8 cellular contexts compared by ENCODE assay signal in genomic region chr13:48234652-48235099, GRCh38. TPM values are rescaled to one million over a fixed set of nuclear protein-coding genes. Genes with fewer than 3 reads are reported as not detected.
DNase-seq lines count a peak whose midpoint lies in the region; ATAC-seq and TF ChIP-seq lines count a peak whose summit lies in the region.

No MANE protein-coding gene starts in this region.

- H3K9me3 Mint-ChIP-seq in activated naive CD4-positive, alpha-beta T cell treated with anti-CD3 and anti-CD28 coated beads, Interleukin-2, amount 50 U/mL, for 24 hours: no peaks in the 10 kb centered on the region
- H3K9me3 Mint-ChIP-seq in MCF 10A (ENCODE audit: unreplicated experiment) (no peaks in the 10 kb centered on the region), memory B cell (no peaks in the 10 kb centered on the region)

- CTCF ChIA-PET in MCF 10A (lab: Yijun Ruan, JAX): interaction anchor here (0.7 to 3.3 kb wide), 7 partner anchors 9 to 346 kb away, joined by 3 to 17 read pairs (median 4); no protein-coding TSS in a partner anchor

- DNase-seq in activated naive CD4-positive, alpha-beta T cell (lab: John Stamatoyannopoulos, UW): no peak
- DNase-seq in MCF 10A (ENCODE audit: unreplicated experiment): peak; percentile 25
- DNase-seq in memory B cell (ENCODE audit: low spot score in 2 of 2): no peak
- DNase-seq in upper lobe of left lung: no peak
- DNase-seq in posterior cingulate gyrus: no peak
- DNase-seq in epidermal melanocyte (ENCODE audit: insufficient read length, low spot score): no peak
- DNase-seq in stimulated activated CD4-positive, alpha-beta T cell treated with anti-CD3 and anti-CD28 coated beads, Interleukin-2, amount 100 ng/mL, for 24 hours: no peak

- no TSS peak for BruUV-seq in MCF 10A (replicated peaks; lab: Mats Ljungman, UMichigan)

- H3K27me3 Mint-ChIP-seq in activated naive CD4-positive, alpha-beta T cell treated with anti-CD3 and anti-CD28 coated beads, Interleukin-2, amount 50 U/mL, for 24 hours: no peaks in the 10 kb centered on the region
- H3K27me3 Mint-ChIP-seq in MCF 10A (ENCODE audit: insufficient read depth, unreplicated experiment): no peaks in the 10 kb centered on the region
- no peaks in the 10 kb centered on the region for H3K27me3 Mint-ChIP-seq in memory B cell

- H3K36me3 ChIP-seq in upper lobe of left lung: peaks cover 0 to 5% (median 4%) of the 10 kb centered on the region in 4 donors

- no peak for TF ChIP-seq EP300 in upper lobe of left lung (IDR thresholded peaks at IDR 0.05)

- H3K27ac Mint-ChIP-seq in activated naive CD4-positive, alpha-beta T cell treated with anti-CD3 and anti-CD28 coated beads, Interleukin-2, amount 50 U/mL, for 24 hours: peak overlapping the region; percentile 95
- peak overlapping the region; percentile 95 for H3K27ac Mint-ChIP-seq in MCF 10A (ENCODE audit: low read depth, unreplicated experiment)
- H3K27ac Mint-ChIP-seq in memory B cell: peak overlapping the region; percentile 72

- TF ChIP-seq CTCF in MCF 10A (IDR thresholded peaks at IDR 0.05; ENCODE audit: unreplicated experiment) (no peak), upper lobe of left lung (IDR thresholded peaks at IDR 0.05) (no peak)

- intact Hi-C loops in MCF 10A (cut with micrococcal nuclease) (loop anchor here (1.0 to 5.0 kb wide), 3 partner anchors 107 to 346 kb away; partner anchors contain the start of gene LPAR6), posterior cingulate gyrus (cut with DNase I) (loop anchor here (10.0 kb wide), 2 partner anchors 140 to 350 kb away; partner anchors contain the start of gene MED4)

- POLR2A ChIA-PET in MCF 10A (lab: Yijun Ruan, JAX): interaction anchor here (0.6 to 7.2 kb wide), 24 partner anchors 9 to 344 kb away, joined by 3 to 110 read pairs (median 6); partner anchors contain the start of genes LPAR6, MED4 and RB1

- 5 to 9% methylated on average over 4 of the region's 4 CpGs for WGBS in upper lobe of left lung, 2 donors

- ATAC-seq in memory B cell (ENCODE audit: low read depth) (no peak), upper lobe of left lung (ENCODE audit: low FRiP score in 2 of 2) (no peak)

- H3K9me3 ChIP-seq in upper lobe of left lung: no peaks in the 10 kb centered on the region

- TF ChIP-seq POLR2A in upper lobe of left lung (IDR thresholded peaks at IDR 0.05): no peak

- H3K4me3 ChIP-seq in upper lobe of left lung: peak overlapping the region; percentile 42 to 95 (median 91)

- peak overlapping the region; percentile 98 to 100 (median 100) for H3K27ac ChIP-seq in upper lobe of left lung

- peaks cover 6% of the 10 kb centered on the region for H3K36me3 Mint-ChIP-seq in activated naive CD4-positive, alpha-beta T cell treated with anti-CD3 and anti-CD28 coated beads, Interleukin-2, amount 50 U/mL, for 24 hours
- H3K36me3 Mint-ChIP-seq in MCF 10A (ENCODE audit: insufficient read depth, unreplicated experiment): peaks cover 13% of the 10 kb centered on the region
- peaks cover 7% of the 10 kb centered on the region for H3K36me3 Mint-ChIP-seq in memory B cell

- peaks cover 41 to 53% (median 51%) of the 10 kb centered on the region in 4 donors for H3K4me1 ChIP-seq in upper lobe of left lung

- H3K4me1 Mint-ChIP-seq in activated naive CD4-positive, alpha-beta T cell treated with anti-CD3 and anti-CD28 coated beads, Interleukin-2, amount 50 U/mL, for 24 hours: peaks cover 66% of the 10 kb centered on the region
- peaks cover 27% of the 10 kb centered on the region for H3K4me1 Mint-ChIP-seq in MCF 10A (ENCODE audit: insufficient read depth, unreplicated experiment)
- H3K4me1 Mint-ChIP-seq in memory B cell: peaks cover 28% of the 10 kb centered on the region

- H3K27me3 ChIP-seq in upper lobe of left lung: no peaks in the 10 kb centered on the region

- peak overlapping the region; percentile 94 for H3K4me3 Mint-ChIP-seq in activated naive CD4-positive, alpha-beta T cell treated with anti-CD3 and anti-CD28 coated beads, Interleukin-2, amount 50 U/mL, for 24 hours
- peak overlapping the region; percentile 89 for H3K4me3 Mint-ChIP-seq in MCF 10A (ENCODE audit: unreplicated experiment)
- H3K4me3 Mint-ChIP-seq in memory B cell: peak overlapping the region; percentile 68

RNA-seq across cellular contexts. Expression of gene ITM2B, which starts 1.7 kb away (rescaled TPM):
- total RNA-seq in MCF 10A (2022) (144 and 179 TPM in 2 replicates), upper lobe of left lung (100 to 1,000 TPM in 5 of 6 donors, 10 to 100 TPM in 1; 90.1 to 854 (median 640) TPM)
